ENCODE assay signal across 14 cellular contexts in genomic region chr17:36485027-36485426, GRCh38. TPM values are rescaled to one million over a fixed set of nuclear protein-coding genes. Genes with fewer than 3 reads are reported as not detected.
DNase-seq lines count a peak whose midpoint lies in the region; ATAC-seq and TF ChIP-seq lines count a peak whose summit lies in the region.
"Had no signal": no experiment of that assay in that cellular context is flagged by ENCODE, and none has a peak within 500 bp of the region (broad histone marks: within the 10 kb centered on the region; RNA-seq: fewer than 3 reads in every experiment).

No MANE protein-coding gene starts in this region.

- peaks cover 38% of the 10 kb centered on the region for H3K4me1 Mint-ChIP-seq in activated naive CD4-positive, alpha-beta T cell treated with anti-CD3 and anti-CD28 coated beads, Interleukin-2, amount 50 U/mL, for 24 hours
- H3K4me1 Mint-ChIP-seq in activated B cell treated with CpG ODN at 0.5 μM for 24 hours (peaks cover 52% of the 10 kb centered on the region), glutamatergic neuron (ENCODE audit: low read depth, unreplicated experiment) (peaks cover 21% of the 10 kb centered on the region)

- peaks cover 8% of the 10 kb centered on the region for H3K36me3 Mint-ChIP-seq in activated naive CD4-positive, alpha-beta T cell treated with anti-CD3 and anti-CD28 coated beads, Interleukin-2, amount 50 U/mL, for 24 hours
- H3K36me3 Mint-ChIP-seq in activated B cell treated with CpG ODN at 0.5 μM for 24 hours (ENCODE audit: low read depth), result peaks cover 20% of the 10 kb centered on the region
- peaks cover 11% of the 10 kb centered on the region for H3K36me3 Mint-ChIP-seq in glutamatergic neuron (ENCODE audit: unreplicated experiment)

- CTCF ChIA-PET in activated B cell treated with CpG ODN at 0.5 μM for 24 hours (lab: Charles Lee), result interaction anchor here (1.7 to 7.2 kb wide), 3 partner anchors 336 to 514 kb away, joined by 9 to 96 read pairs (median 10); no protein-coding TSS in a partner anchor

- intact Hi-C loops in activated B cell treated with CpG ODN at 0.5 μM for 24 hours (cut with micrococcal nuclease), result loop anchor here (5.0 kb wide), 1 partner anchor 1243 kb away; the partner anchor contains the start of gene SLFN5

- H3K4me3 Mint-ChIP-seq in activated naive CD4-positive, alpha-beta T cell treated with anti-CD3 and anti-CD28 coated beads, Interleukin-2, amount 50 U/mL, for 24 hours, result peak overlapping the region; percentile 94
- H3K4me3 Mint-ChIP-seq in activated B cell treated with CpG ODN at 0.5 μM for 24 hours (peak overlapping the region; percentile 98), glutamatergic neuron (ENCODE audit: unreplicated experiment) (peak overlapping the region; percentile 49)

- no peaks in the 10 kb centered on the region for H3K9me3 Mint-ChIP-seq in activated naive CD4-positive, alpha-beta T cell treated with anti-CD3 and anti-CD28 coated beads, Interleukin-2, amount 50 U/mL, for 24 hours
- H3K9me3 Mint-ChIP-seq in activated B cell treated with CpG ODN at 0.5 μM for 24 hours (no peaks in the 10 kb centered on the region), glutamatergic neuron (ENCODE audit: unreplicated experiment) (peaks cover 7% of the 10 kb centered on the region)

- POLR2A ChIA-PET in activated B cell treated with CpG ODN at 0.5 μM for 24 hours (lab: Charles Lee), result interaction anchor here (1.8 to 2.5 kb wide), 3 partner anchors 50 to 117 kb away, joined by 11 to 27 read pairs (median 14); partner anchors contain the start of genes GGNBP2, MRM1, MYO19 and PIGW

- H3K27me3 Mint-ChIP-seq in activated naive CD4-positive, alpha-beta T cell treated with anti-CD3 and anti-CD28 coated beads, Interleukin-2, amount 50 U/mL, for 24 hours, result peaks cover 12% of the 10 kb centered on the region
- H3K27me3 Mint-ChIP-seq in activated B cell treated with CpG ODN at 0.5 μM for 24 hours (peaks cover 12% of the 10 kb centered on the region), glutamatergic neuron (ENCODE audit: unreplicated experiment) (peaks cover 13% of the 10 kb centered on the region)

- TF ChIP-seq CTCF in activated B cell treated with CpG ODN at 0.5 μM for 24 hours (IDR thresholded peaks at IDR 0.05) (no peak), glutamatergic neuron (IDR thresholded peaks at IDR 0.05; ENCODE audit: partially characterized antibody, unreplicated experiment) (no peak)

- ATAC-seq in activated B cell treated with CpG ODN at 0.5 μM for 24 hours (ENCODE audit: low read depth) (no peak), GM21390 (IDR thresholded peaks at IDR 0.05; ENCODE audit: unreplicated experiment) (no peak), HG03460 (IDR thresholded peaks at IDR 0.05; ENCODE audit: unreplicated experiment) (no peak), GM19455 (IDR thresholded peaks at IDR 0.05; ENCODE audit: unreplicated experiment) (no peak)

- H3K27ac Mint-ChIP-seq in activated naive CD4-positive, alpha-beta T cell treated with anti-CD3 and anti-CD28 coated beads, Interleukin-2, amount 50 U/mL, for 24 hours, result peak overlapping the region; percentile 68
- H3K27ac Mint-ChIP-seq in activated B cell treated with CpG ODN at 0.5 μM for 24 hours (no peak overlapping the region), glutamatergic neuron (ENCODE audit: unreplicated experiment) (no peak overlapping the region)

- DNase-seq in activated naive CD4-positive, alpha-beta T cell (lab: John Stamatoyannopoulos, UW), result no peak
- DNase-seq in activated B cell treated with CpG ODN at 0.5 μM for 24 hours (no peak), glutamatergic neuron (no peak), inferior parietal cortex (ENCODE audit: extremely low spot score) (no peak)
- DNase-seq: anterior cingulate cortex; MG63; NCI-H2029 treated with DMSO at 0.1 percent for 48 hours; NCI-H774; posterior cingulate gyrus; stimulated activated CD4-positive, alpha-beta T cell treated with anti-CD3 and anti-CD28 coated beads, Interleukin-12 subunit alpha, Interleukin-12 subunit beta, amount 100 ng/mL, for 4 hours had no signal

RNA-seq across cellular contexts. Expression of gene ZNHIT3, which starts 1.5 kb away (rescaled TPM):
- total RNA-seq in activated B cell treated with CpG ODN at 0.5 μM for 24 hours (35.5 and 37.0 TPM in 2 replicates), glutamatergic neuron (ENCODE audit: unreplicated experiment) (101 TPM)

RNA-seq across cellular contexts. Expression of gene MYO19, which starts 49.6 kb away (rescaled TPM):
- total RNA-seq in activated B cell treated with CpG ODN at 0.5 μM for 24 hours (70.8 and 85.6 TPM in 2 replicates), glutamatergic neuron (ENCODE audit: unreplicated experiment) (88.4 TPM)

RNA-seq across cellular contexts. Expression of gene PIGW, which starts 49.8 kb away (rescaled TPM):
- total RNA-seq in activated B cell treated with CpG ODN at 0.5 μM for 24 hours (18.2 and 20.7 TPM in 2 replicates), glutamatergic neuron (ENCODE audit: unreplicated experiment) (10.6 TPM)

RNA-seq across cellular contexts. Expression of gene GGNBP2, which starts 59.7 kb away (rescaled TPM):
- total RNA-seq in activated B cell treated with CpG ODN at 0.5 μM for 24 hours (103 and 118 TPM in 2 replicates), glutamatergic neuron (ENCODE audit: unreplicated experiment) (105 TPM)
